ENCODE assay signal across 9 cellular contexts in the genomic region with DNA sequence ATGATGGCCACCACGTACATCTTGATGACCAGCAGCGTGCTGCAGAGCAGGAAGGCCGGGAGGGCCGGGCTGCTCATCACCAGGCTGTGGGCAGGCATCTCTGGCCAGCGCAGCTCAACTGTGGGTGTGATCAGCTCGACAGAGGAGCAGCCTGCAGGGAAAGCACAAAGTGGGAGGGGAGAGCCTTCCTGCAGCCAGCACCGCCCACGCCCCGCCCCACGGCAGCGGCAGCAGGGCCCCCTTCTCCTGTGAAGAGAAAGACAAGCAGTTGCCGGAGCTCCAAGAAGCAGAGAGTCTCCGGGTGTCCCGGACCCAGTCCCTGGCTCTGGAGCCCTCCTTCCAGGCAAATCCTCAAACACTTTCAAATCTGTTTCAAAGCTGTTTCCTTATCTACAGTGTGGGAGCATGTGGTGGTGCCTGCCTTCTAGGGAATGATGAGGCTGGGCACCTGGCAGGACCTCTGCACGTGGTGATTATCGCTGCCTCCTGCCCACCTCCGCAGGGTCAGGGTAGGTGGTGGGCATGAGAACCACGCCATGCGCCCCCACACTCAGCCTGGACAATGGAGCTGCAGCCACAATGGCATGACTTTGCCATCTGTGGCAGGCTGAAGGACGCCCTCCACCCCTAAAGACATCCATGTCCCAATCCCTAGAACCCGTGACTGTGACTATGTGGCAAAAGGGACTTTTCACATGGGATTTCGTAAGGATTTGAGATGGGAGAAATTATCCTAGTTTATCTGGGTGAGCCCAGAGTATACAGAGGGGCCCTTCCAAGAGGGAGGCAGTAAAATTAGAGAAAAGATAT. TPM values are rescaled to one million over a fixed set of nuclear protein-coding genes. Genes with fewer than 3 reads are reported as not detected.
DNase-seq lines count a peak whose midpoint lies in the region; ATAC-seq lines count a peak whose summit lies in the region.
"Had no signal": no experiment of that assay in that cellular context is flagged by ENCODE, and none has a peak within 500 bp of the region (broad histone marks: within the 10 kb centered on the region; RNA-seq: fewer than 3 reads in every experiment).

PTGES (minus strand) TSS at position 128 of the 810 bp plus-strand sequence; CDS start at position 98, 30 bp downstream.

- H3K4me3 Mint-ChIP-seq in naive thymus-derived CD4-positive, alpha-beta T cell, result peak within 1 kb of the TSS in 8 of 10 donors; percentile 42 to 76 (median 50)
- H3K4me3 Mint-ChIP-seq: T-helper 1 cell treated with Interleukin-12 subunit alpha and Interleukin-12 subunit beta and Interleukin-4 antibody, amounts not matched to agents 30 μg/mL and 1 μg/mL, for 36 hours had no signal

- peaks cover 0 to 14% (median 3%) of the 10 kb centered on the region in 5 donors for H3K27me3 Mint-ChIP-seq in naive thymus-derived CD4-positive, alpha-beta T cell

- POLR2A ChIA-PET in naive thymus-derived CD4-positive, alpha-beta T cell (lab: Charles Lee), result no interaction called here

- peaks cover 9 to 41% (median 21%) of the 10 kb centered on the region in 7 donors for H3K4me1 Mint-ChIP-seq in naive thymus-derived CD4-positive, alpha-beta T cell

- CTCF ChIA-PET in naive thymus-derived CD4-positive, alpha-beta T cell (lab: Charles Lee), result interaction anchor here (0.6 to 1.4 kb wide), 2 partner anchors 15 to 33 kb away, joined by 3 to 4 read pairs; no protein-coding TSS in a partner anchor

- peak; percentile 60 for DNase-seq in NCI-H510A treated with DMSO at 0.1 percent for 48 hours (lab: John Stamatoyannopoulos, UW)
- DNase-seq in activated T-cell treated with anti-CD3 and anti-CD28 coated beads for 1 hour (ENCODE audit: low read depth), result peak; percentile 40
- peak; percentile 39 to 67 (median 50) for DNase-seq in naive thymus-derived CD4-positive, alpha-beta T cell
- peak; percentile 63 for DNase-seq in stimulated activated naive CD8-positive, alpha-beta T cell treated with anti-CD3 and anti-CD28 coated beads, Interleukin-15, Interleukin-2, amounts not matched to agents 100 U/mL and 50 U/mL, for 24 hours

- intact Hi-C loops in naive thymus-derived CD4-positive, alpha-beta T cell (cut with micrococcal nuclease), result no loop called here

- no peaks in the 10 kb centered on the region for H3K9me3 ChIP-seq in ES-I3 (ENCODE audit: control insufficient read depth, insufficient read depth, low read length)
- H3K9me3 ChIP-seq in esophagus (ENCODE audit: control insufficient read depth in 2 of 2, insufficient read depth in 1 of 2, low read depth in 1 of 2, low read length in 1 of 2), result no peaks in the 10 kb centered on the region
- H3K9me3 ChIP-seq in naive thymus-derived CD4-positive, alpha-beta T cell (ENCODE audit: control insufficient read depth in 2 of 3, low read length in 3 of 3), result no peaks in the 10 kb centered on the region

- H3K36me3 ChIP-seq in ES-I3 (ENCODE audit: insufficient read depth, low read length), result no peaks in the 10 kb centered on the region
- H3K36me3 ChIP-seq in esophagus (ENCODE audit: control insufficient read depth in 2 of 2, insufficient read depth in 2 of 2, low read length in 1 of 2), result no peaks in the 10 kb centered on the region
- no peaks in the 10 kb centered on the region for H3K36me3 ChIP-seq in naive thymus-derived CD4-positive, alpha-beta T cell (ENCODE audit: control insufficient read depth in 2 of 3, insufficient read depth in 3 of 3, low read length in 3 of 3)

- H3K27ac ChIP-seq in esophagus (ENCODE audit: low read depth in 2 of 2, low read length in 1 of 2), result peak within 1 kb of the TSS; percentile 66 to 91
- no peak within 1 kb of the TSS for H3K27ac ChIP-seq in naive thymus-derived CD4-positive, alpha-beta T cell (ENCODE audit: low read depth, low read length)

- peak; percentile 87 for ATAC-seq in naive thymus-derived CD4-positive, alpha-beta T cell
- ATAC-seq in stimulated activated naive CD8-positive, alpha-beta T cell treated with anti-CD3 and anti-CD28 coated beads, Interleukin-15, Interleukin-2, amounts not matched to agents 100 U/mL and 50 U/mL, for 24 hours, result peak; percentile 30
- ATAC-seq in HG02973 (IDR thresholded peaks at IDR 0.05; ENCODE audit: unreplicated experiment) (no peak), GM19397 (IDR thresholded peaks at IDR 0.05; ENCODE audit: unreplicated experiment) (no peak)

- peak within 1 kb of the TSS in 3 of 9 donors; percentile 10 to 62 (median 20) for H3K27ac Mint-ChIP-seq in naive thymus-derived CD4-positive, alpha-beta T cell
- H3K27ac Mint-ChIP-seq: T-helper 1 cell treated with Interleukin-12 subunit alpha and Interleukin-12 subunit beta and Interleukin-4 antibody, amounts not matched to agents 30 μg/mL and 1 μg/mL, for 36 hours had no signal

- H3K36me3 Mint-ChIP-seq in naive thymus-derived CD4-positive, alpha-beta T cell, result no peaks in the 10 kb centered on the region

- no peaks in the 10 kb centered on the region for H3K9me3 Mint-ChIP-seq in naive thymus-derived CD4-positive, alpha-beta T cell
- H3K9me3 Mint-ChIP-seq: T-helper 1 cell treated with Interleukin-12 subunit alpha and Interleukin-12 subunit beta and Interleukin-4 antibody, amounts not matched to agents 30 μg/mL and 1 μg/mL, for 36 hours had no signal

- peak within 1 kb of the TSS; percentile 37 to 50 for H3K4me3 ChIP-seq in esophagus (ENCODE audit: low read depth in 1 of 2, low read length in 2 of 2)
- H3K4me3 ChIP-seq in naive thymus-derived CD4-positive, alpha-beta T cell (ENCODE audit: low read length), result no peak within 1 kb of the TSS

- 17 to 20% methylated on average over 22 of the region's 22 CpGs for WGBS in esophagus, 2 donors

- no peaks in the 10 kb centered on the region for H3K27me3 ChIP-seq in esophagus (ENCODE audit: control insufficient read depth in 1 of 2, insufficient read depth in 2 of 2, low read length in 2 of 2)
- H3K27me3 ChIP-seq in naive thymus-derived CD4-positive, alpha-beta T cell (ENCODE audit: control insufficient read depth in 2 of 2, insufficient read depth in 2 of 2, low read length in 2 of 2), result no peaks in the 10 kb centered on the region

- H3K4me1 ChIP-seq in ES-I3 (ENCODE audit: insufficient read depth, low read length) (peaks cover 11% of the 10 kb centered on the region; the same call in 1 of the 2 replicates), esophagus (ENCODE audit: control insufficient read depth in 2 of 2, insufficient read depth in 2 of 2, low read length in 1 of 2) (peaks cover 5 to 13% of the 10 kb centered on the region in 2 donors)
- peaks cover 0 to 6% of the 10 kb centered on the region in 2 donors for H3K4me1 ChIP-seq in naive thymus-derived CD4-positive, alpha-beta T cell (ENCODE audit: control insufficient read depth in 2 of 2, insufficient read depth in 2 of 2, low read length in 2 of 2)

- peak within 1 kb of the TSS; percentile 6; the same call in 1 of the 2 replicates for H3K9ac ChIP-seq in ES-I3 (ENCODE audit: low read depth, low read length)

RNA-seq across cellular contexts. Expression of gene PTGES, which starts in this region (rescaled TPM):
- 10 to 100 TPM in 1 of 2 donors, 1 to 10 TPM in 1; 6.4 to 16.3 TPM for polyA plus RNA-seq in esophagus
- 1 to 10 TPM in 1 of 5 experiments, under 1 TPM in 2, not detected in 2; 0.19 to 1.1 (median 0.50) TPM for total RNA-seq in naive thymus-derived CD4-positive, alpha-beta T cell
- polyA plus RNA-seq in naive thymus-derived CD4-positive, alpha-beta T cell, result not detected

Comparison
In these comparisons a context has a peak if more than half of its experiments do, and no peak if none do; other contexts are left out.
1. RNA of gene PTGES (polyA plus RNA-seq): 6.4 to 16.3 TPM in esophagus; not detected in naive thymus-derived CD4-positive, alpha-beta T cell; every median in the first group is over 4 times any median in the second.
2. ATAC-seq: peak in naive thymus-derived CD4-positive, alpha-beta T cell (single experiment) and stimulated activated naive CD8-positive, alpha-beta T cell treated with anti-CD3 and anti-CD28 coated beads, Interleukin-15, Interleukin-2, amounts not matched to agents 100 U/mL and 50 U/mL, for 24 hours (single experiment); none in HG02973 (single experiment) and GM19397 (single experiment).
3. Peak in every context shown above with its lines, with median percentiles within 50 percentile points of each other: DNase-seq.